Comparison of ENCODE assay signal across 1 cellular context in the genomic region with DNA sequence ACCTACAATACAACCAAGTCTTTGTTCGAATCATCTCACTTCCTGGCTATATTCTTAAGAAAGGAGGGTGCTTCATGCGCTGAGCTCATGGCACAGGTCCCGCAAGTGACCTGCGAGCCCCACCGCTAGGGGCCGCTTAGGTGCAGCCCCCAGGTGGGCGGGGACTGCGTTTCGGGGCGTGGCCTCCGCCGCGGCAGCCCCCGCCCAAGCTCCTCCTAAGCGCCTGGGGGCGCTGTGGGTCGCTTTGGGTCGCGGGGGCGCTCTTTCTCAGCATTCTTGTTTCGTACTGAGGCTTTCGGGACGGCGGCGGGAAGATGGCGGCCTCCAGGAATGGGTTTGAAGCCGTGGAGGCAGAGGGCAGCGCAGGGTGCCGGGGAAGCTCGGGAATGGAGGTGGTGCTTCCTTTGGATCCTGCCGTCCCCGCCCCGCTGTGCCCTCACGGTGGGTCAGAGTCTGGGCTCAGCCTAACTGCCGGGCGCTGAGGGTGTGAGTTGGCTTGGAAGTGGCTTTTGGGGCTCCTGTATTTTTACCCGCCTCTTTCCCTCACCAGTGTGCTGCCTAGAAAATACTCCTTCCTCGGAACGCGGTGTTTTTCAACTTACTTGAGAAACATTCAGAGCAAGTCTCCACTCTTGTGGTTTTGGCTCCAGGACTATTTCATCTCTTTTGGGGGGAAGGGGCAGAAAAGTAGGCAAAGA.
TF ChIP-seq lines count a peak whose summit lies in the region.

A gene with protein sequence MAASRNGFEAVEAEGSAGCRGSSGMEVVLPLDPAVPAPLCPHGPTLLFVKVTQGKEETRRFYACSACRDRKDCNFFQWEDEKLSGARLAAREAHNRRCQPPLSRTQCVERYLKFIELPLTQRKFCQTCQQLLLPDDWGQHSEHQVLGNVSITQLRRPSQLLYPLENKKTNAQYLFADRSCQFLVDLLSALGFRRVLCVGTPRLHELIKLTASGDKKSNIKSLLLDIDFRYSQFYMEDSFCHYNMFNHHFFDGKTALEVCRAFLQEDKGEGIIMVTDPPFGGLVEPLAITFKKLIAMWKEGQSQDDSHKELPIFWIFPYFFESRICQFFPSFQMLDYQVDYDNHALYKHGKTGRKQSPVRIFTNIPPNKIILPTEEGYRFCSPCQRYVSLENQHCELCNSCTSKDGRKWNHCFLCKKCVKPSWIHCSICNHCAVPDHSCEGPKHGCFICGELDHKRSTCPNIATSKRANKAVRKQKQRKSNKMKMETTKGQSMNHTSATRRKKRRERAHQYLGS (plus strand): TSS at position 279 of the 698 bp plus-strand sequence. CDS start 36 bp downstream, at position 315.

TF ChIP-seq in HepG2, 621 proteins besides CTCF, POLR2A, EP300 and RAD21 (continued from another document and continues in another):
- TF ChIP-seq ZNF816 (CRISPR knock-in tag; IDR thresholded peaks at IDR 0.05; ENCODE audit: borderline replicate concordance) (peak; percentile 84), ZBTB20 (CRISPR knock-in tag; IDR thresholded peaks at IDR 0.05; ENCODE audit: borderline replicate concordance, low read depth) (peak; percentile 32; the same call in 1 of the 2 replicates), ATF7-NPFF (CRISPR knock-in tag; IDR thresholded peaks at IDR 0.05; ENCODE audit: low read depth) (no peak; the same call in 1 of the 2 replicates), NCOA5 (CRISPR knock-in tag; IDR thresholded peaks at IDR 0.05) (no peak), HNF4G (IDR thresholded peaks at IDR 0.05; ENCODE audit: borderline replicate concordance, low read depth, low read length) (peak; percentile 35; the same call in 1 of the 2 replicates), HNF4G (CRISPR knock-in tag; IDR thresholded peaks at IDR 0.05; ENCODE audit: borderline replicate concordance, low read depth) (peak; percentile 82), ATF7 (IDR thresholded peaks at IDR 0.05) (no peak), ATF7 (CRISPR knock-in tag; IDR thresholded peaks at IDR 0.05) (peak; percentile 75; the same call in 1 of the 2 replicates), ZNF883 (CRISPR knock-in tag; IDR thresholded peaks at IDR 0.05; ENCODE audit: not compliant biosample characterization) (peak; percentile 90), MATR3 (CRISPR knock-in tag; IDR thresholded peaks at IDR 0.05) (no peak), NKX3-1 (CRISPR knock-in tag; IDR thresholded peaks at IDR 0.05) (peak; percentile 46; the same call in 1 of the 2 replicates), HMG20B (CRISPR knock-in tag; conservative IDR thresholded peaks at IDR 0.05) (peak; percentile 25; the same call in 1 of the 2 replicates), MIER2 (CRISPR knock-in tag; IDR thresholded peaks at IDR 0.05) (peak; percentile 74), ZNF160 (CRISPR knock-in tag; IDR thresholded peaks at IDR 0.05) (peak; percentile 79; the same call in 1 of the 2 replicates), ZNF225 (CRISPR knock-in tag; IDR thresholded peaks at IDR 0.05) (peak; percentile 92), ZSCAN29 (CRISPR knock-in tag; conservative IDR thresholded peaks at IDR 0.05) (no peak), KDM4B (CRISPR knock-in tag; IDR thresholded peaks at IDR 0.05) (peak; percentile 85; the same call in 1 of the 2 replicates), ETV6 (CRISPR knock-in tag; conservative IDR thresholded peaks at IDR 0.05) (no peak; the same call in 1 of the 2 replicates), PCBP1 (IDR thresholded peaks at IDR 0.05; ENCODE audit: borderline replicate concordance, low read depth, low read length) (peak; percentile 28; the same call in 1 of the 2 replicates), ZNF350 (CRISPR knock-in tag; IDR thresholded peaks at IDR 0.05; ENCODE audit: borderline replicate concordance, low read depth) (peak; percentile 99), CREB1 (IDR thresholded peaks at IDR 0.05) (peak; percentile 46), CREB1 (CRISPR knock-in tag; IDR thresholded peaks at IDR 0.05) (peak; percentile 80), SP4 (CRISPR knock-in tag; IDR thresholded peaks at IDR 0.05) (peak; percentile 97), RBFOX2 (IDR thresholded peaks at IDR 0.05; ENCODE audit: low read depth, low read length) (peak; percentile 88)
- TF ChIP-seq, protein P1, sequence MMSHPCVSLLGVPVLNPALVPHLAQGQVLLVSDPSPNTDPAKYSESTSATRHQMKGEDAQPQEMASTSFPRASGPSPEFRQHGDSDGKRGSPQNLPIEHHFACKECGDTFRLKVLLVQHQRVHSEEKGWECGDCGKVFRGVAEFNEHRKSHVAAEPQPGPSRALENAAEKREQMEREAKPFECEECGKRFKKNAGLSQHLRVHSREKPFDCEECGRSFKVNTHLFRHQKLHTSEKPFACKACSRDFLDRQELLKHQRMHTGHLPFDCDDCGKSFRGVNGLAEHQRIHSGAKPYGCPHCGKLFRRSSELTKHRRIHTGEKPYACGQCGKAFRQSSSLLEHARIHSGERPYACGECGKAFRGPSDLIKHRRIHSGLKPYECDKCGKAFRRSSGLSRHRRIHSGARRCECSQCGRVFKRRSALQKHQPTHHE (CRISPR knock-in tag; IDR thresholded peaks at IDR 0.05; ENCODE audit: borderline replicate concordance): peak; percentile 76; the same call in 1 of the 2 replicates
- TF ChIP-seq, protein P2, sequence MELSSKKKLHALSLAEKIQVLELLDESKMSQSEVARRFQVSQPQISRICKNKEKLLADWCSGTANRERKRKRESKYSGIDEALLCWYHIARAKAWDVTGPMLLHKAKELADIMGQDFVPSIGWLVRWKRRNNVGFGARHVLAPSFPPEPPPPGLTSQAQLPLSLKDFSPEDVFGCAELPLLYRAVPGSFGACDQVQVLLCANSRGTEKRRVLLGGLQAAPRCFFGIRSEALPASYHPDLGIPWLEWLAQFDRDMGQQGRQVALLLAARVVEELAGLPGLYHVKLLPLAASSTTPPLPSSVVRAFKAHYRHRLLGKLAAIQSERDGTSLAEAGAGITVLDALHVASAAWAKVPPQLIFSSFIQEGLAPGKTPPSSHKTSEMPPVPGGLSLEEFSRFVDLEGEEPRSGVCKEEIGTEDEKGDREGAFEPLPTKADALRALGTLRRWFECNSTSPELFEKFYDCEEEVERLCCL (CRISPR knock-in tag; IDR thresholded peaks at IDR 0.05; ENCODE audit: borderline replicate concordance): no peak; the same call in 1 of the 2 replicates
- TF ChIP-seq, protein P3, sequence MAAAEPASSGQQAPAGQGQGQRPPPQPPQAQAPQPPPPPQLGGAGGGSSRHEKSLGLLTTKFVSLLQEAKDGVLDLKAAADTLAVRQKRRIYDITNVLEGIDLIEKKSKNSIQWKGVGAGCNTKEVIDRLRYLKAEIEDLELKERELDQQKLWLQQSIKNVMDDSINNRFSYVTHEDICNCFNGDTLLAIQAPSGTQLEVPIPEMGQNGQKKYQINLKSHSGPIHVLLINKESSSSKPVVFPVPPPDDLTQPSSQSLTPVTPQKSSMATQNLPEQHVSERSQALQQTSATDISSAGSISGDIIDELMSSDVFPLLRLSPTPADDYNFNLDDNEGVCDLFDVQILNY (CRISPR knock-in tag; conservative IDR thresholded peaks at IDR 0.05): peak; percentile 68; the same call in 1 of the 2 replicates
- TF ChIP-seq, protein P4, sequence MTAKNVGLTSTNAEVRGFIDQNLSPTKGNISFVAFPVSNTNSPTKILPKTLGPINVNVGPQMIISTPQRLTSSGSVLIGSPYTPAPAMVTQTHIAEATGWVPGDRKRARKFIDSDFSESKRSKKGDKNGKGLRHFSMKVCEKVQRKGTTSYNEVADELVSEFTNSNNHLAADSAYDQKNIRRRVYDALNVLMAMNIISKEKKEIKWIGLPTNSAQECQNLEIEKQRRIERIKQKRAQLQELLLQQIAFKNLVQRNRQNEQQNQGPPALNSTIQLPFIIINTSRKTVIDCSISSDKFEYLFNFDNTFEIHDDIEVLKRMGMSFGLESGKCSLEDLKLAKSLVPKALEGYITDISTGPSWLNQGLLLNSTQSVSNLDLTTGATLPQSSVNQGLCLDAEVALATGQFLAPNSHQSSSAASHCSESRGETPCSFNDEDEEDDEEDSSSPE (CRISPR knock-in tag; IDR thresholded peaks at IDR 0.05): peak; percentile 70
- TF ChIP-seq, protein P5, sequence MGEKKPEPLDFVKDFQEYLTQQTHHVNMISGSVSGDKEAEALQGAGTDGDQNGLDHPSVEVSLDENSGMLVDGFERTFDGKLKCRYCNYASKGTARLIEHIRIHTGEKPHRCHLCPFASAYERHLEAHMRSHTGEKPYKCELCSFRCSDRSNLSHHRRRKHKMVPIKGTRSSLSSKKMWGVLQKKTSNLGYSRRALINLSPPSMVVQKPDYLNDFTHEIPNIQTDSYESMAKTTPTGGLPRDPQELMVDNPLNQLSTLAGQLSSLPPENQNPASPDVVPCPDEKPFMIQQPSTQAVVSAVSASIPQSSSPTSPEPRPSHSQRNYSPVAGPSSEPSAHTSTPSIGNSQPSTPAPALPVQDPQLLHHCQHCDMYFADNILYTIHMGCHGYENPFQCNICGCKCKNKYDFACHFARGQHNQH (CRISPR knock-in tag; IDR thresholded peaks at IDR 0.05): peak; percentile 98
- TF ChIP-seq, protein P6, sequence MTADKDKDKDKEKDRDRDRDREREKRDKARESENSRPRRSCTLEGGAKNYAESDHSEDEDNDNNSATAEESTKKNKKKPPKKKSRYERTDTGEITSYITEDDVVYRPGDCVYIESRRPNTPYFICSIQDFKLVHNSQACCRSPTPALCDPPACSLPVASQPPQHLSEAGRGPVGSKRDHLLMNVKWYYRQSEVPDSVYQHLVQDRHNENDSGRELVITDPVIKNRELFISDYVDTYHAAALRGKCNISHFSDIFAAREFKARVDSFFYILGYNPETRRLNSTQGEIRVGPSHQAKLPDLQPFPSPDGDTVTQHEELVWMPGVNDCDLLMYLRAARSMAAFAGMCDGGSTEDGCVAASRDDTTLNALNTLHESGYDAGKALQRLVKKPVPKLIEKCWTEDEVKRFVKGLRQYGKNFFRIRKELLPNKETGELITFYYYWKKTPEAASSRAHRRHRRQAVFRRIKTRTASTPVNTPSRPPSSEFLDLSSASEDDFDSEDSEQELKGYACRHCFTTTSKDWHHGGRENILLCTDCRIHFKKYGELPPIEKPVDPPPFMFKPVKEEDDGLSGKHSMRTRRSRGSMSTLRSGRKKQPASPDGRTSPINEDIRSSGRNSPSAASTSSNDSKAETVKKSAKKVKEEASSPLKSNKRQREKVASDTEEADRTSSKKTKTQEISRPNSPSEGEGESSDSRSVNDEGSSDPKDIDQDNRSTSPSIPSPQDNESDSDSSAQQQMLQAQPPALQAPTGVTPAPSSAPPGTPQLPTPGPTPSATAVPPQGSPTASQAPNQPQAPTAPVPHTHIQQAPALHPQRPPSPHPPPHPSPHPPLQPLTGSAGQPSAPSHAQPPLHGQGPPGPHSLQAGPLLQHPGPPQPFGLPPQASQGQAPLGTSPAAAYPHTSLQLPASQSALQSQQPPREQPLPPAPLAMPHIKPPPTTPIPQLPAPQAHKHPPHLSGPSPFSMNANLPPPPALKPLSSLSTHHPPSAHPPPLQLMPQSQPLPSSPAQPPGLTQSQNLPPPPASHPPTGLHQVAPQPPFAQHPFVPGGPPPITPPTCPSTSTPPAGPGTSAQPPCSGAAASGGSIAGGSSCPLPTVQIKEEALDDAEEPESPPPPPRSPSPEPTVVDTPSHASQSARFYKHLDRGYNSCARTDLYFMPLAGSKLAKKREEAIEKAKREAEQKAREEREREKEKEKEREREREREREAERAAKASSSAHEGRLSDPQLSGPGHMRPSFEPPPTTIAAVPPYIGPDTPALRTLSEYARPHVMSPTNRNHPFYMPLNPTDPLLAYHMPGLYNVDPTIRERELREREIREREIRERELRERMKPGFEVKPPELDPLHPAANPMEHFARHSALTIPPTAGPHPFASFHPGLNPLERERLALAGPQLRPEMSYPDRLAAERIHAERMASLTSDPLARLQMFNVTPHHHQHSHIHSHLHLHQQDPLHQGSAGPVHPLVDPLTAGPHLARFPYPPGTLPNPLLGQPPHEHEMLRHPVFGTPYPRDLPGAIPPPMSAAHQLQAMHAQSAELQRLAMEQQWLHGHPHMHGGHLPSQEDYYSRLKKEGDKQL (CRISPR knock-in tag; IDR thresholded peaks at IDR 0.05; ENCODE audit: low read depth): no peak
- TF ChIP-seq, protein P7, sequence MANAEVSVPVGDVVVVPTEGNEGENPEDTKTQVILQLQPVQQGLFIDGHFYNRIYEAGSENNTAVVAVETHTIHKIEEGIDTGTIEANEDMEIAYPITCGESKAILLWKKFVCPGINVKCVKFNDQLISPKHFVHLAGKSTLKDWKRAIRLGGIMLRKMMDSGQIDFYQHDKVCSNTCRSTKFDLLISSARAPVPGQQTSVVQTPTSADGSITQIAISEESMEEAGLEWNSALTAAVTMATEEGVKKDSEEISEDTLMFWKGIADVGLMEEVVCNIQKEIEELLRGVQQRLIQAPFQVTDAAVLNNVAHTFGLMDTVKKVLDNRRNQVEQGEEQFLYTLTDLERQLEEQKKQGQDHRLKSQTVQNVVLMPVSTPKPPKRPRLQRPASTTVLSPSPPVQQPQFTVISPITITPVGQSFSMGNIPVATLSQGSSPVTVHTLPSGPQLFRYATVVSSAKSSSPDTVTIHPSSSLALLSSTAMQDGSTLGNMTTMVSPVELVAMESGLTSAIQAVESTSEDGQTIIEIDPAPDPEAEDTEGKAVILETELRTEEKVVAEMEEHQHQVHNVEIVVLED (CRISPR knock-in tag; IDR thresholded peaks at IDR 0.05; ENCODE audit: borderline replicate concordance): peak; percentile 85
- TF ChIP-seq, protein P8, sequence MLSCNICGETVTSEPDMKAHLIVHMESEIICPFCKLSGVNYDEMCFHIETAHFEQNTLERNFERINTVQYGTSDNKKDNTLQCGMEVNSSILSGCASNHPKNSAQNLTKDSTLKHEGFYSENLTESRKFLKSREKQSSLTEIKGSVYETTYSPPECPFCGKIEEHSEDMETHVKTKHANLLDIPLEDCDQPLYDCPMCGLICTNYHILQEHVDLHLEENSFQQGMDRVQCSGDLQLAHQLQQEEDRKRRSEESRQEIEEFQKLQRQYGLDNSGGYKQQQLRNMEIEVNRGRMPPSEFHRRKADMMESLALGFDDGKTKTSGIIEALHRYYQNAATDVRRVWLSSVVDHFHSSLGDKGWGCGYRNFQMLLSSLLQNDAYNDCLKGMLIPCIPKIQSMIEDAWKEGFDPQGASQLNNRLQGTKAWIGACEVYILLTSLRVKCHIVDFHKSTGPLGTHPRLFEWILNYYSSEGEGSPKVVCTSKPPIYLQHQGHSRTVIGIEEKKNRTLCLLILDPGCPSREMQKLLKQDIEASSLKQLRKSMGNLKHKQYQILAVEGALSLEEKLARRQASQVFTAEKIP (CRISPR knock-in tag; IDR thresholded peaks at IDR 0.05; ENCODE audit: borderline replicate concordance): no peak
- TF ChIP-seq, protein P9, sequence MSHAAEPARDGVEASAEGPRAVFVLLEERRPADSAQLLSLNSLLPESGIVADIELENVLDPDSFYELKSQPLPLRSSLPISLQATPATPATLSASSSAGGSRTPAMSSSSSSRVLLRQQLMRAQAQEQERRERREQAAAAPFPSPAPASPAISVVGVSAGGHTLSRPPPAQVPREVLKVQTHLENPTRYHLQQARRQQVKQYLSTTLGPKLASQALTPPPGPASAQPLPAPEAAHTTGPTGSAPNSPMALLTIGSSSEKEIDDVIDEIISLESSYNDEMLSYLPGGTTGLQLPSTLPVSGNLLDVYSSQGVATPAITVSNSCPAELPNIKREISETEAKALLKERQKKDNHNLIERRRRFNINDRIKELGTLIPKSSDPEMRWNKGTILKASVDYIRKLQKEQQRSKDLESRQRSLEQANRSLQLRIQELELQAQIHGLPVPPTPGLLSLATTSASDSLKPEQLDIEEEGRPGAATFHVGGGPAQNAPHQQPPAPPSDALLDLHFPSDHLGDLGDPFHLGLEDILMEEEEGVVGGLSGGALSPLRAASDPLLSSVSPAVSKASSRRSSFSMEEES (CRISPR knock-in tag; IDR thresholded peaks at IDR 0.05): 0 out of 2 replicates have a peak, but pooled peaks have one; percentile 45
